8 cellular contexts compared by ENCODE assay signal in the genomic region with DNA sequence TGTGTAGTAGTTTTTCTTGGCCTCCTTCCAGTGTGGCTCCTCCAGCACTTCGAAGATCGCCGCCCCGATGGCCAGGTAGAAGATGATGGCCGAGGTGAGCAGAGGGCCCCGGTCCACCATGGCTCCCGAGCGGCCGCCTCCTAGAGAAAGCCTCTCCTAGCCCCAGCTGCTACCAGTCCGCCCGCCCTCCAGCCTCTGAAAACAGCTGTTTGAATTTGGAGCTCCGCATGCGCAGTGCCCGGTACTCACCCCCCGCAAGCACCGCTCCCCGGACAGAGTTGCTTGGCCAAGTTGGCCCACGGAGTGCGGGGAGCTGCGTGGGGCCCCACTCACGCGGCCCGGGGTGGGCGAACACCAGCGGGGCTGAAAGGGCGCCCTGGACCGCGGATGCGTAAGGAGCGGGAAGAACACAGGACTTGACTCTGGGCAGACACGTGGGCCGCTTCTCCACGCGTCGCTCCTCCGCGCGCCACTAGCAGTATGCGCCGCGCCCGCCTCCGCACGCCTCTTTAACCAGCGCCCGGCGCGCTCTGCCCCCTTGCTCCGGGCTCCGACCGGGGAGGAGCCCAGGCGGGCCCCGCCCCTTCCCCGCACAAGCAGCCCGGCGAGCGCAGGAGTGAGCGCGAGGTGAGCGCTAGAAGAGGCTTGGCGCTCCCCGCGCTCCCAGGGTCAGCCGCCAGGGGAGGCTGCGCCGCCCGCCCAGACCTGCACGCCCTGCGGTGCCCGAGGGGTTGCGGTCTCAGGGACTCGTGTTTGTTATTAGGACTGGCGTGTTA. TPM values are rescaled to one million over a fixed set of nuclear protein-coding genes. Genes with fewer than 3 reads are reported as not detected.
DNase-seq lines count a peak whose midpoint lies in the region; ATAC-seq and TF ChIP-seq lines count a peak whose summit lies in the region.

KCNK5 (minus strand) TSS at position 484 of the 776 bp plus-strand sequence; CDS start at position 120, 364 bp downstream.

- H3K18ac ChIP-seq in mesenchymal stem cell (ENCODE audit: low read depth in 1 of 2, low read length in 2 of 2), result no peak within 1 kb of the TSS

- peaks cover 52% of the 10 kb centered on the region for H3K4me1 Mint-ChIP-seq in activated CD4-positive, alpha-beta T cell treated with anti-CD3 and anti-CD28 coated beads, Interleukin-2, amount 10 ng/mL, durations not matched to agents 7 days and 5 days

- no peak within 1 kb of the TSS for H3K27ac ChIP-seq in mesenchymal stem cell (ENCODE audit: low read length, poor library complexity, severe bottlenecking)

- no peaks in the 10 kb centered on the region for H3K9me3 ChIP-seq in mesenchymal stem cell (ENCODE audit: control insufficient read depth, low read length)

- no peak within 1 kb of the TSS for H2BK12ac ChIP-seq in mesenchymal stem cell (ENCODE audit: low read length in 2 of 2)

- H3K4me2 ChIP-seq in mesenchymal stem cell (ENCODE audit: low read length, poor library complexity, severe bottlenecking), result peak within 1 kb of the TSS; percentile 91

- H3K36me3 ChIP-seq in GM06990 (ENCODE audit: control insufficient read depth, insufficient read depth, low read length), result no peaks in the 10 kb centered on the region
- H3K36me3 ChIP-seq in mesenchymal stem cell (ENCODE audit: control insufficient read depth in 1 of 2, insufficient read depth in 2 of 2, low read depth in 1 of 2, low read length in 2 of 2), result no peaks in the 10 kb centered on the region

- peak within 1 kb of the TSS; percentile 58 for H3K4me3 ChIP-seq in GM06990 (replicated peaks; ENCODE audit: low read depth, low read length)
- H3K4me3 ChIP-seq in mesenchymal stem cell (ENCODE audit: insufficient read depth in 1 of 2, low read depth in 1 of 2, low read length in 2 of 2), result peak within 1 kb of the TSS; percentile 41 to 83

- no peaks in the 10 kb centered on the region for H3K79me1 ChIP-seq in mesenchymal stem cell (replicated peaks; ENCODE audit: low read length, poor library complexity, severe bottlenecking)

- H3K27me3 ChIP-seq in GM06990 (replicated peaks; ENCODE audit: control insufficient read depth, insufficient read depth, low read length), result no peaks in the 10 kb centered on the region
- peaks cover 17 to 48% of the 10 kb centered on the region in 2 experiments for H3K27me3 ChIP-seq in mesenchymal stem cell (ENCODE audit: control insufficient read depth in 1 of 2, insufficient read depth in 1 of 2, low read length in 2 of 2)

- H3K4ac ChIP-seq in mesenchymal stem cell (ENCODE audit: low read depth in 1 of 2, low read length in 2 of 2), result no peak within 1 kb of the TSS

- H2BK15ac ChIP-seq in mesenchymal stem cell (ENCODE audit: low read depth, poor library complexity, severe bottlenecking), result no peak within 1 kb of the TSS

- peak within 1 kb of the TSS; percentile 76 for H3K27ac Mint-ChIP-seq in activated CD4-positive, alpha-beta T cell treated with anti-CD3 and anti-CD28 coated beads, Interleukin-2, amount 10 ng/mL, durations not matched to agents 7 days and 5 days

- H4K8ac ChIP-seq in mesenchymal stem cell (ENCODE audit: low read length), result no peak within 1 kb of the TSS

- peaks cover 5% of the 10 kb centered on the region for H3K36me3 Mint-ChIP-seq in activated CD4-positive, alpha-beta T cell treated with anti-CD3 and anti-CD28 coated beads, Interleukin-2, amount 10 ng/mL, durations not matched to agents 7 days and 5 days (ENCODE audit: low read depth)

- WGBS in mesenchymal stem cell, result 3% methylated on average over 66 of the region's 73 CpGs

- POLR2A ChIA-PET in activated CD4-positive, alpha-beta T cell treated with anti-CD3 and anti-CD28 coated beads, Interleukin-2, amount 10 ng/mL, durations not matched to agents 7 days and 5 days (lab: Charles Lee), result no interaction called here

- H3K14ac ChIP-seq in mesenchymal stem cell (ENCODE audit: low read length in 2 of 2), result no peak within 1 kb of the TSS

- CTCF ChIA-PET in activated CD4-positive, alpha-beta T cell treated with anti-CD3 and anti-CD28 coated beads, Interleukin-2, amount 10 ng/mL, durations not matched to agents 7 days and 5 days (lab: Charles Lee), result interaction anchor here (0.6 to 2.7 kb wide), 14 partner anchors 9 to 504 kb away, joined by 3 to 9 read pairs (median 4); no protein-coding TSS in a partner anchor

- no peak within 1 kb of the TSS for H4K91ac ChIP-seq in mesenchymal stem cell (ENCODE audit: low read length)

- no peak within 1 kb of the TSS for H2BK5ac ChIP-seq in mesenchymal stem cell (ENCODE audit: low read depth, low read length, poor library complexity, severe bottlenecking)

- no peak within 1 kb of the TSS for H2BK120ac ChIP-seq in mesenchymal stem cell (ENCODE audit: low read depth, low read length)

- peak within 1 kb of the TSS; percentile 57 for H3K9ac ChIP-seq in mesenchymal stem cell (ENCODE audit: low read length)

- H3K9me3 Mint-ChIP-seq in activated CD4-positive, alpha-beta T cell treated with anti-CD3 and anti-CD28 coated beads, Interleukin-2, amount 10 ng/mL, durations not matched to agents 7 days and 5 days, result no peaks in the 10 kb centered on the region

- H3K23ac ChIP-seq in mesenchymal stem cell (ENCODE audit: low read length in 2 of 2), result no peak within 1 kb of the TSS

- peak; percentile 55 for TF ChIP-seq CTCF in GM06990 (IDR thresholded peaks at IDR 0.05; ENCODE audit: insufficient read depth, low read length, poor library complexity, severe bottlenecking)

- DNase-seq in GM06990 (ENCODE audit: extremely low read depth, insufficient read length) (peak; percentile 83), NCI-H2171 treated with DMSO at 0.1 percent for 48 hours (lab: John Stamatoyannopoulos, UW) (peak; percentile 77), ecto neural progenitor cell (ENCODE audit: low spot score) (peak; percentile 90), mesenchymal stem cell (peak; percentile 38), COR-L47 (lab: John Stamatoyannopoulos, UW) (no peak)
- peak; percentile 84 for DNase-seq in activated CD4-positive, alpha-beta T cell treated with anti-CD3 and anti-CD28 coated beads, Interleukin-2, amount 10 ng/mL, durations not matched to agents 7 days and 5 days
- peak; percentile 67 for DNase-seq in stimulated activated CD8-positive, alpha-beta memory T cell treated with anti-CD3 and anti-CD28 coated beads, Interleukin-12 subunit alpha, Interleukin-12 subunit beta, amount 100 ng/mL, for 4 hours (ENCODE audit: low read depth)

- H2AFZ ChIP-seq in mesenchymal stem cell (ENCODE audit: low read depth, low read length), result peak within 1 kb of the TSS; percentile 30

- peaks cover 9% of the 10 kb centered on the region for H3K4me1 ChIP-seq in mesenchymal stem cell (ENCODE audit: control insufficient read depth, insufficient read depth, low read depth, low read length)

- peak within 1 kb of the TSS; percentile 82 for H3K4me3 Mint-ChIP-seq in activated CD4-positive, alpha-beta T cell treated with anti-CD3 and anti-CD28 coated beads, Interleukin-2, amount 10 ng/mL, durations not matched to agents 7 days and 5 days

- H3K27me3 Mint-ChIP-seq in activated CD4-positive, alpha-beta T cell treated with anti-CD3 and anti-CD28 coated beads, Interleukin-2, amount 10 ng/mL, durations not matched to agents 7 days and 5 days, result no peaks in the 10 kb centered on the region

- no peak within 1 kb of the TSS for H2AK5ac ChIP-seq in mesenchymal stem cell (ENCODE audit: low read length, severe bottlenecking)

- ATAC-seq in HG02798 (IDR thresholded peaks at IDR 0.05; ENCODE audit: poor library complexity, unreplicated experiment), result peak; percentile 86

RNA-seq across cellular contexts. Expression of gene KCNK5, which starts in this region (rescaled TPM):
- total RNA-seq in activated CD4-positive, alpha-beta T cell treated with anti-CD3 and anti-CD28 coated beads, Interleukin-2, amount 10 ng/mL, durations not matched to agents 7 days and 5 days, result 1 to 10 TPM; 4.2 to 4.8 TPM
- not detected for polyA plus RNA-seq in mesenchymal stem cell (2013, experiment 1 of 2)
- not detected for polyA plus RNA-seq in mesenchymal stem cell (2013, experiment 2 of 2)
